Comparison of ENCODE assay signal across 25 cellular contexts in the genomic region with DNA sequence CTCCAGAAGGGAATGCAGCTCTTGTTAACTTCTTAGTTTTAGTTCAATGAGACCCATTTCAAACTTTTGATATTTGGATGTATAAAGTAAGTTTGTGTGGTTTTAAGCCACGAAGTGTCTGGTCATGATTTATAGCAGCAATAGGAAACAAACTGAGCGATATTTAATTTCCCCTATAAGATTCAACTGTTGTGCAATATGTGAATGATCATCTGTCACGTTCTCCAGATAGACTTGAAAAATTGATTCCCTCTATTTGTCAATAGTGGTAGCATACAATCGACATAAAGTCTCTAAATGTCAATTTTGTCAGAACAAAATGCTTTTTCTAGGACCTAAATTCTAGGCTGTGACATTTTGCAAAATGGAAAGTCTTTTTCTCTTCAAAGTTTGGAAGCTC.
"Had no signal": no experiment of that assay in that cellular context is flagged by ENCODE, and none has a peak within 500 bp of the region (broad histone marks: within the 10 kb centered on the region; RNA-seq: fewer than 3 reads in every experiment).

No MANE protein-coding gene starts in this region.

- H3K4me1 Mint-ChIP-seq: immature natural killer cell, mesothelial cell of epicardium, naive B cell had no signal

- H3K36me3 Mint-ChIP-seq: immature natural killer cell, naive B cell had no signal

- H3K27me3 ChIP-seq: dorsolateral prefrontal cortex, esophagus muscularis mucosa, foreskin keratinocyte, gastroesophageal sphincter, heart left ventricle, hepatocyte, left lung had no signal

- H2AFZ ChIP-seq: hepatocyte had no signal

- H3K27me3 Mint-ChIP-seq: naive B cell had no signal

- H3K36me3 ChIP-seq: esophagus muscularis mucosa, gastroesophageal sphincter, heart left ventricle, left lung, lower lobe of right lung had no signal

- H3K27ac Mint-ChIP-seq: immature natural killer cell, mesothelial cell of epicardium, naive B cell had no signal

- ATAC-seq: foreskin keratinocyte, gastroesophageal sphincter, heart left ventricle, left cardiac atrium, left lung, left ventricle myocardium superior, lower lobe of right lung, mucosa of descending colon had no signal

- H3K79me2 ChIP-seq: hepatocyte had no signal

- H3K4me3 ChIP-seq: coronary artery, dorsolateral prefrontal cortex, esophagus muscularis mucosa, gastroesophageal sphincter, heart left ventricle, hepatocyte, left lung, lower lobe of right lung, mucosa of descending colon had no signal

- H3K4me2 ChIP-seq: hepatocyte had no signal

- H3K4me1 ChIP-seq: esophagus muscularis mucosa, foreskin keratinocyte, gastroesophageal sphincter, heart left ventricle, left lung, lower lobe of right lung had no signal

- H3K4me3 Mint-ChIP-seq: immature natural killer cell, mesothelial cell of epicardium, naive B cell had no signal

- FAIRE-seq: colon, endothelial cell of umbilical vein, frontal cortex, islet of Langerhans, keratinocyte had no signal

- H3K27ac ChIP-seq: coronary artery, dorsolateral prefrontal cortex, esophagus muscularis mucosa, foreskin keratinocyte, gastroesophageal sphincter, heart left ventricle, hepatocyte, left lung, lower lobe of right lung had no signal

- DNase-seq: dermis blood vessel endothelial cell; dorsolateral prefrontal cortex; effector CD4-positive, alpha-beta T cell; effector memory CD4-positive, alpha-beta T cell; heart left ventricle; hypothalamus; immature natural killer cell; left cardiac atrium; left lung; left ventricle myocardium superior; lower lobe of right lung; mesenchymal stem cell; mucosa of descending colon; naive B cell had no signal
